In genomic region chr9:109012009-109012875, GRCh38 we compare ENCODE assay signal across 8 cellular contexts. TPM values are rescaled to one million over a fixed set of nuclear protein-coding genes. Genes with fewer than 3 reads are reported as not detected.
DNase-seq lines count a peak whose midpoint lies in the region; ATAC-seq and TF ChIP-seq lines count a peak whose summit lies in the region.

No MANE protein-coding gene starts in this region.

- no peaks in the 10 kb centered on the region for H3K9me3 ChIP-seq in NT2/D1 (ENCODE audit: insufficient read depth, low read length)
- no peaks in the 10 kb centered on the region for H3K9me3 ChIP-seq in fibroblast of lung (ENCODE audit: control insufficient read depth, insufficient read depth, low read depth, low read length)
- H3K9me3 ChIP-seq in naive thymus-derived CD4-positive, alpha-beta T cell (ENCODE audit: control insufficient read depth in 2 of 3, low read length in 3 of 3), result no peaks in the 10 kb centered on the region
- H3K9me3 ChIP-seq in stomach, result no peaks in the 10 kb centered on the region

- intact Hi-C loops in naive thymus-derived CD4-positive, alpha-beta T cell (cut with micrococcal nuclease), result loop anchor here (2.0 to 10.0 kb wide), 9 partner anchors 90 to 1730 kb away; partner anchors contain the start of genes RAD23B (in 2 of the 2) and TXN (in 2 of the 2)
- intact Hi-C loops in stomach (cut with DNase I; ENCODE audit: low total_unique reads), result no loop called here

- H3K4me1 Mint-ChIP-seq in activated T-cell treated with anti-CD3 and anti-CD28 coated beads, Interleukin-2, amount 50 U/mL, for 4 hours (ENCODE audit: low read depth), result peaks cover 32% of the 10 kb centered on the region
- H3K4me1 Mint-ChIP-seq in naive thymus-derived CD4-positive, alpha-beta T cell, result peaks cover 17 to 34% (median 21%) of the 10 kb centered on the region in 7 donors

- H3K4me3 Mint-ChIP-seq in activated T-cell treated with anti-CD3 and anti-CD28 coated beads, Interleukin-2, amount 50 U/mL, for 4 hours, result peak overlapping the region; percentile 94
- peak overlapping the region; percentile 93 to 99 (median 96) for H3K4me3 Mint-ChIP-seq in naive thymus-derived CD4-positive, alpha-beta T cell

- no peak for TF ChIP-seq POLR2A in stomach (IDR thresholded peaks at IDR 0.05)

- no peaks in the 10 kb centered on the region for H4K20me1 ChIP-seq in fibroblast of lung (ENCODE audit: control insufficient read depth, extremely low read depth, insufficient read depth, low read length)

- H3K27me3 ChIP-seq in ACC112 (ENCODE audit: insufficient read depth, low read length) (no peaks in the 10 kb centered on the region), NT2/D1 (ENCODE audit: insufficient read depth, insufficient read length) (no peaks in the 10 kb centered on the region), fibroblast of lung (ENCODE audit: control insufficient read depth, insufficient read depth, low read length) (no peaks in the 10 kb centered on the region), stomach (no peaks in the 10 kb centered on the region)
- no peaks in the 10 kb centered on the region for H3K27me3 ChIP-seq in naive thymus-derived CD4-positive, alpha-beta T cell (ENCODE audit: control insufficient read depth in 2 of 2, insufficient read depth in 2 of 2, low read length in 2 of 2)

- H3K4me3 ChIP-seq in ACC112 (ENCODE audit: low read depth, low read length) (peak overlapping the region; percentile 92), NT2/D1 (ENCODE audit: insufficient read length, low read depth) (peak overlapping the region; percentile 82), fibroblast of lung (replicated peaks in 1 of 4; ENCODE audit: control extremely low read depth in 1 of 4, insufficient read depth in 1 of 4, low read depth in 3 of 4, low read length in 4 of 4) (peak overlapping the region; percentile 72 to 94 (median 92)), stomach (peak overlapping the region; percentile 82 to 95 (median 88))
- peak overlapping the region; percentile 72 for H3K4me3 ChIP-seq in naive thymus-derived CD4-positive, alpha-beta T cell (ENCODE audit: low read length)

- H3K4me1 ChIP-seq in ACC112 (ENCODE audit: control insufficient read depth, insufficient read depth, low read length, unreplicated experiment) (peaks cover 33% of the 10 kb centered on the region), NT2/D1 (ENCODE audit: insufficient read depth, insufficient read length) (no peaks in the 10 kb centered on the region), fibroblast of lung (ENCODE audit: control insufficient read depth, extremely low read depth, insufficient read depth, low read length) (peaks cover 20% of the 10 kb centered on the region), stomach (peaks cover 25 to 55% (median 38%) of the 10 kb centered on the region in 4 donors)
- peaks cover 6 to 13% of the 10 kb centered on the region in 2 donors for H3K4me1 ChIP-seq in naive thymus-derived CD4-positive, alpha-beta T cell (ENCODE audit: control insufficient read depth in 2 of 2, insufficient read depth in 2 of 2, low read length in 2 of 2)

- H3K9me3 Mint-ChIP-seq in activated T-cell treated with anti-CD3 and anti-CD28 coated beads, Interleukin-2, amount 50 U/mL, for 4 hours, result no peaks in the 10 kb centered on the region
- peaks cover 0 to 3% (median 0%) of the 10 kb centered on the region in 11 donors for H3K9me3 Mint-ChIP-seq in naive thymus-derived CD4-positive, alpha-beta T cell

- H2AFZ ChIP-seq in ACC112 (ENCODE audit: low read length, unreplicated experiment), result peak overlapping the region; percentile 30
- H2AFZ ChIP-seq in fibroblast of lung (ENCODE audit: low read length), result peak overlapping the region; percentile 73

- DNase-seq in NT2/D1 (ENCODE audit: low read depth, low spot score), result no peak
- peak; percentile 42 for DNase-seq in activated T-cell treated with anti-CD3 and anti-CD28 coated beads, Interleukin-2, amount 50 U/mL, for 4 hours
- peak; percentile 90 to 96 for DNase-seq in fibroblast of lung (ENCODE audit: low read depth in 2 of 2)
- DNase-seq in naive thymus-derived CD4-positive, alpha-beta T cell, result peak in 7 of 9 donors; percentile 4 to 56 (median 12)
- DNase-seq in stomach, result peak; percentile 57

- H3K9ac ChIP-seq in NT2/D1 (ENCODE audit: insufficient read length, low read depth), result peak overlapping the region; percentile 83
- peak overlapping the region; percentile 94 for H3K9ac ChIP-seq in fibroblast of lung (ENCODE audit: insufficient read depth, low read length)

- H3K4me2 ChIP-seq in fibroblast of lung (ENCODE audit: extremely low read depth, insufficient read depth, low read length), result peak overlapping the region; percentile 94

- TF ChIP-seq CTCF in fibroblast of lung (conservative IDR thresholded peaks at IDR 0.05 in 1 of 2, IDR thresholded peaks at IDR 0.05 in 1 of 2; ENCODE audit: low read depth in 1 of 2, low read length in 2 of 2) (no peak), stomach (IDR thresholded peaks at IDR 0.05) (no peak)

- peak; percentile 38 for ATAC-seq in GM18867 (IDR thresholded peaks at IDR 0.05; ENCODE audit: unreplicated experiment)
- ATAC-seq in HG03159 (IDR thresholded peaks at IDR 0.05; ENCODE audit: unreplicated experiment), result peak; percentile 42
- peak; percentile 41 to 58 for ATAC-seq in activated T-cell treated with anti-CD3 and anti-CD28 coated beads, Interleukin-2, amount 50 U/mL, for 4 hours
- no peak for ATAC-seq in naive thymus-derived CD4-positive, alpha-beta T cell

- no peak for TF ChIP-seq EP300 in stomach (IDR thresholded peaks at IDR 0.05)

- no peaks in the 10 kb centered on the region for H3K36me3 Mint-ChIP-seq in activated T-cell treated with anti-CD3 and anti-CD28 coated beads, Interleukin-2, amount 50 U/mL, for 4 hours (ENCODE audit: insufficient read depth)
- no peaks in the 10 kb centered on the region for H3K36me3 Mint-ChIP-seq in naive thymus-derived CD4-positive, alpha-beta T cell

- no peaks in the 10 kb centered on the region for H3K27me3 Mint-ChIP-seq in activated T-cell treated with anti-CD3 and anti-CD28 coated beads, Interleukin-2, amount 50 U/mL, for 4 hours (ENCODE audit: low read depth)
- H3K27me3 Mint-ChIP-seq in naive thymus-derived CD4-positive, alpha-beta T cell, result peaks cover 0 to 22% (median 4%) of the 10 kb centered on the region in 5 donors

- peak overlapping the region; percentile 73 for H3K27ac ChIP-seq in ACC112 (ENCODE audit: low read depth, low read length)
- peak overlapping the region; percentile 96 for H3K27ac ChIP-seq in fibroblast of lung (ENCODE audit: insufficient read depth, low read length)
- peak overlapping the region; percentile 77 for H3K27ac ChIP-seq in naive thymus-derived CD4-positive, alpha-beta T cell (ENCODE audit: low read depth, low read length)
- H3K27ac ChIP-seq in stomach, result peak overlapping the region; percentile 93 to 98 (median 96)

- no peaks in the 10 kb centered on the region for H3K36me3 ChIP-seq in ACC112 (ENCODE audit: insufficient read depth, low read length)
- H3K36me3 ChIP-seq in NT2/D1 (ENCODE audit: insufficient read depth, insufficient read length, low read length), result peaks cover 5% of the 10 kb centered on the region
- peaks cover 2% of the 10 kb centered on the region for H3K36me3 ChIP-seq in fibroblast of lung (ENCODE audit: control insufficient read depth, insufficient read depth, low read length)
- no peaks in the 10 kb centered on the region for H3K36me3 ChIP-seq in naive thymus-derived CD4-positive, alpha-beta T cell (ENCODE audit: control insufficient read depth in 2 of 3, insufficient read depth in 3 of 3, low read length in 3 of 3)
- no peaks in the 10 kb centered on the region for H3K36me3 ChIP-seq in stomach

- H3K27ac Mint-ChIP-seq in naive thymus-derived CD4-positive, alpha-beta T cell, result peak overlapping the region; percentile 79 to 95 (median 92)

- 2 to 3% (median 2%) methylated on average over 28 to 29 of the region's 29 CpGs for WGBS in stomach, 5 donors

- CTCF ChIA-PET in naive thymus-derived CD4-positive, alpha-beta T cell (lab: Charles Lee), result no interaction called here

- H3K79me2 ChIP-seq in ACC112 (ENCODE audit: control insufficient read depth, insufficient read depth, low read length, unreplicated experiment), result peaks cover 45% of the 10 kb centered on the region
- H3K79me2 ChIP-seq in fibroblast of lung (ENCODE audit: control insufficient read depth, insufficient read depth, low read length), result peaks cover 45% of the 10 kb centered on the region

- POLR2A ChIA-PET in naive thymus-derived CD4-positive, alpha-beta T cell (lab: Charles Lee), result no interaction called here

RNA-seq across cellular contexts. Expression of gene CTNNAL1, which starts 1.1 kb away (rescaled TPM):
- 1 to 10 TPM; 5.0 to 7.4 (median 5.6) TPM for total RNA-seq in activated T-cell treated with anti-CD3 and anti-CD28 coated beads, Interleukin-2, amount 50 U/mL, for 4 hours
- total RNA-seq in fibroblast of lung (68.4 and 80.6 TPM in 2 replicates), stomach (10 to 100 TPM; 15.6 to 87.0 (median 56.2) TPM)
- polyA plus RNA-seq in fibroblast of lung (95.2 and 110 TPM in 2 replicates), stomach (10 to 100 TPM; 33.3 to 71.0 (median 51.3) TPM)
- polyA plus RNA-seq in fibroblast of lung (2012), result 65.5 and 83.0 TPM in 2 replicates
- 0.78 and 5.9 TPM in 2 replicates for polyA minus RNA-seq in fibroblast of lung (ENCODE audit: low replicate concordance)
- 1 to 10 TPM; 1.1 to 9.9 (median 2.5) TPM for total RNA-seq in naive thymus-derived CD4-positive, alpha-beta T cell
- polyA plus RNA-seq in naive thymus-derived CD4-positive, alpha-beta T cell, result under 1 TPM; 0.77 to 0.91 TPM
